Comparison of ENCODE assay signal across 8 cellular contexts in genomic region chr11:504053-504993, GRCh38. TPM values are rescaled to one million over a fixed set of nuclear protein-coding genes. Genes with fewer than 3 reads are reported as not detected.
DNase-seq lines count a peak whose midpoint lies in the region; ATAC-seq, FAIRE-seq and TF ChIP-seq lines count a peak whose summit lies in the region.

No MANE protein-coding gene starts in this region.

- in situ Hi-C loops in HAP-1 (cut with MboI; ENCODE audit: low sequenced_read_pairs) = no loop called here

- peaks cover 3% of the 10 kb centered on the region for H3K27me3 Mint-ChIP-seq in neural crest cell (ENCODE audit: low read depth)

- H3K27ac ChIP-seq in esophagus (ENCODE audit: low read depth in 2 of 2, low read length in 1 of 2) = peak overlapping the region; percentile 99 to 100

- TF ChIP-seq POLR2A in GM12891 (IDR thresholded peaks at IDR 0.05; ENCODE audit: low read depth, low read length) = no peak

- peaks cover 17% of the 10 kb centered on the region for H3K4me1 Mint-ChIP-seq in neural crest cell

- no peaks in the 10 kb centered on the region for H3K9me3 Mint-ChIP-seq in neural crest cell

- peak; percentile 88 for FAIRE-seq in GM12891 (lab: Jason Lieb, UNC)

- H3K27me3 ChIP-seq in esophagus (ENCODE audit: control insufficient read depth in 1 of 2, insufficient read depth in 2 of 2, low read length in 2 of 2) (no peaks in the 10 kb centered on the region), HAP-1 (ENCODE audit: low read depth) (no peaks in the 10 kb centered on the region)

- no peak overlapping the region for H3K27ac Mint-ChIP-seq in neural crest cell (ENCODE audit: unreplicated experiment)

- H3K9me3 ChIP-seq in esophagus (ENCODE audit: control insufficient read depth in 2 of 2, insufficient read depth in 1 of 2, low read depth in 1 of 2, low read length in 1 of 2) (no peaks in the 10 kb centered on the region), HAP-1 (no peaks in the 10 kb centered on the region)

- H3K4me3 Mint-ChIP-seq in neural crest cell = peak overlapping the region; percentile 98

- WGBS in esophagus, 2 donors = 10 to 17% methylated on average over 62 to 72 of the region's 72 CpGs

- peak overlapping the region; percentile 36 to 49 for H3K4me3 ChIP-seq in esophagus (ENCODE audit: low read depth in 1 of 2, low read length in 2 of 2)
- no peak overlapping the region for H3K4me3 ChIP-seq in HAP-1

- peaks cover 2% of the 10 kb centered on the region for H3K36me3 Mint-ChIP-seq in neural crest cell (ENCODE audit: low read depth)

- peaks cover 11 to 26% of the 10 kb centered on the region in 2 donors for H3K36me3 ChIP-seq in esophagus (ENCODE audit: control insufficient read depth in 2 of 2, insufficient read depth in 2 of 2, low read length in 1 of 2)
- peaks cover 36% of the 10 kb centered on the region for H3K36me3 ChIP-seq in HAP-1 (replicated peaks)

- H3K4me1 ChIP-seq in esophagus (ENCODE audit: control insufficient read depth in 2 of 2, insufficient read depth in 2 of 2, low read length in 1 of 2) = peaks cover 6 to 24% of the 10 kb centered on the region in 2 donors
- H3K4me1 ChIP-seq in HAP-1 = no peaks in the 10 kb centered on the region; the same call in 1 of the 2 replicates

- DNase-seq in GM12891 (ENCODE audit: insufficient read length, low spot score) (peak; percentile 50), SIG-M5 (lab: John Stamatoyannopoulos, UW) (peak; percentile 52), neural crest cell (ENCODE audit: low read depth, low spot score) (no peak), NK-92 (lab: John Stamatoyannopoulos, UW; ENCODE audit: unreplicated experiment) (no peak), HAP-1 (ENCODE audit: low spot score in 2 of 2) (no peak)

- ATAC-seq in GM19324 (IDR thresholded peaks at IDR 0.05; ENCODE audit: low FRiP score, unreplicated experiment) = no peak
- no peak for ATAC-seq in HG03108 (IDR thresholded peaks at IDR 0.05; ENCODE audit: unreplicated experiment)

- no peak for TF ChIP-seq CTCF in neural crest cell (conservative IDR thresholded peaks at IDR 0.05)

TF ChIP-seq in GM12891, 5 proteins besides CTCF, POLR2A, EP300 and RAD21:
- TF ChIP-seq SPI1 (IDR thresholded peaks at IDR 0.05; ENCODE audit: low read depth, low read length) (no peak), POU2F2 (IDR thresholded peaks at IDR 0.05; ENCODE audit: low read depth, low read length) (no peak), PAX5 (IDR thresholded peaks at IDR 0.05; ENCODE audit: insufficient read depth, low read length, severe bottlenecking) (no peak), TAF1 (IDR thresholded peaks at IDR 0.05; ENCODE audit: low read depth, low read length) (no peak), POLR2AphosphoS5 (IDR thresholded peaks at IDR 0.05; ENCODE audit: low read depth, low read length) (no peak)
TF ChIP-seq in GM12891: peak in this region for 0.

RNA-seq across cellular contexts. Expression of gene RNH1, which starts 2.7 kb away (rescaled TPM):
- polyA plus RNA-seq in GM12891 (2012; ENCODE audit: low read depth, missing spikeins) = 81.8 TPM
- 100 to 1,000 TPM; 106 to 219 TPM for polyA plus RNA-seq in esophagus
- 69.2 and 71.1 TPM in 2 replicates for total RNA-seq in neural crest cell

RNA-seq across cellular contexts. Expression of gene HRAS, which starts 31.1 kb away (rescaled TPM):
- polyA plus RNA-seq in GM12891 (2012; ENCODE audit: low read depth, missing spikeins) = 19.9 TPM
- polyA plus RNA-seq in esophagus = 100 to 1,000 TPM; 163 to 257 TPM
- total RNA-seq in neural crest cell = 90.6 and 93.5 TPM in 2 replicates

RNA-seq across cellular contexts. Expression of gene LRRC56, which starts 33.0 kb away (rescaled TPM):
- polyA plus RNA-seq in GM12891 (2012; ENCODE audit: low read depth, missing spikeins) = 0.49 TPM
- polyA plus RNA-seq in esophagus = 1 to 10 TPM; 1.7 to 4.0 TPM
- 2.1 and 2.4 TPM in 2 replicates for total RNA-seq in neural crest cell

RNA-seq across cellular contexts. Expression of gene PTDSS2, which starts 54.2 kb away (rescaled TPM):
- 7.6 TPM for polyA plus RNA-seq in GM12891 (2012; ENCODE audit: low read depth, missing spikeins)
- 10 to 100 TPM; 12.4 to 20.5 TPM for polyA plus RNA-seq in esophagus
- 51.2 and 52.4 TPM in 2 replicates for total RNA-seq in neural crest cell

RNA-seq across cellular contexts. Expression of gene LMNTD2, which starts 56.2 kb away (rescaled TPM):
- polyA plus RNA-seq in GM12891 (2012; ENCODE audit: low read depth, missing spikeins) = 3.6 TPM
- polyA plus RNA-seq in esophagus = 1 to 10 TPM; 2.9 to 6.9 TPM
- 1.8 and 2.2 TPM in 2 replicates for total RNA-seq in neural crest cell

Comparison
In these comparisons a context has a peak if more than half of its experiments do, and no peak if none do; other contexts are left out.
1. DNase-seq: peak in GM12891 (single experiment) and SIG-M5 (single experiment); none in neural crest cell (single experiment), NK-92 (single experiment) and HAP-1 (0 of 2).